Comparison of ENCODE assay signal across 20 cellular contexts in the genomic region with DNA sequence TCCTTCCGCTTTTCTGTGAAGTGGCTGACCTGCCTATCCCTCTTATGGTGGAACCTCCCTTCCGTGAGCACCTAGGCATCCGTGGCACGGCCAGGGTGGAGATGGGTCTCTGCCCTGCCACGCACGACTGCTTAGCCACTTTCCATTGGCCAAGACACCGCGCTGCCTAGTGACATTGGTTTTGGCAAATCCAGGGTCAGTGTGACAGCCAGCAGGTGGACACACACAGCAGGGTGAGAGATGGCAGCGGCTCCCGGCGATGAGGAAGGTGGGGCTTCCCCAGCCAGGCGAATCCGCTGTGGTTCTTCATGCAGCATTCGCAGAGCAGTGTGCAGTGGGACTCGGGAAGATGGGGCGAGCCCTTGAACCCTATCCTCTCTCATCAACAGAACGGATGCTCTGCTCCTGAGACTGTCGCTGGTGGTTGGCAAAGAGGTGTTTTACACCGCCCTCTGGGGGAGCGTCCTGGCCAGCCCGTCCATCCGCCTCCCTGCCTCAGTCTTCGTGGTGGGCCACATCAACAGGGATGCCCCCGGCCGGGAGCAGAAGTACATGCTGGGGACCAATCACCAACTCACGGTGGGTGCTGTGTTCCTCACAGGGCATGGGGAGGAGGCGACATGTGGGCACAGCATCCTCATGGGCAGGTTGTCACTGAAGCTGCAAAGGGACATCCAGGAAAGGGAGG.
"Had no signal": no experiment of that assay in that cellular context is flagged by ENCODE, and none has a peak within 500 bp of the region (broad histone marks: within the 10 kb centered on the region; RNA-seq: fewer than 3 reads in every experiment).

No MANE protein-coding gene starts in this region.

- FAIRE-seq: endometrium, islet of Langerhans had no signal

- H3K4me3 Mint-ChIP-seq: activated naive CD8-positive, alpha-beta T cell treated with anti-CD3 and anti-CD28 coated beads, Interleukin-2, amount 10 ng/mL, durations not matched to agents 7 days and 5 days; natural killer cell treated with Interleukin-12 subunit alpha and Interleukin-12 subunit beta and Interleukin-15 and Interleukin-18, amount 100 ng/mL, for 72 hours; stimulated activated naive B cell treated with anti-CD40 and anti-IgM and Interleukin-4, amounts not matched to agents 10 μg/mL and 1 μg/mL and 100 μg/mL, for 72 hours had no signal

- H3K27me3 ChIP-seq: body of pancreas, colonic mucosa, sigmoid colon had no signal

- H3K9me3 Mint-ChIP-seq: activated naive CD8-positive, alpha-beta T cell treated with anti-CD3 and anti-CD28 coated beads, Interleukin-2, amount 10 ng/mL, durations not matched to agents 7 days and 5 days; natural killer cell treated with Interleukin-12 subunit alpha and Interleukin-12 subunit beta and Interleukin-15 and Interleukin-18, amount 100 ng/mL, for 72 hours; stimulated activated naive B cell treated with anti-CD40 and anti-IgM and Interleukin-4, amounts not matched to agents 10 μg/mL and 1 μg/mL and 100 μg/mL, for 72 hours had no signal

- H3K27ac ChIP-seq: body of pancreas, colonic mucosa, lower lobe of right lung, sigmoid colon, thoracic aorta had no signal

- DNase-seq: activated CD4-positive, alpha-beta T cell treated with anti-CD3 and anti-CD28 coated beads for 1 hour; activated naive CD4-positive, alpha-beta T cell; activated naive CD8-positive, alpha-beta T cell treated with anti-CD3 and anti-CD28 coated beads, Interleukin-2, amount 10 ng/mL, durations not matched to agents 7 days and 5 days; amygdala; body of pancreas; colonic mucosa; erythroblast; foreskin melanocyte; glutamatergic neuron; hippocampal formation; left colon; lower lobe of right lung; nucleus accumbens; sigmoid colon; stimulated activated CD4-positive, alpha-beta T cell treated with anti-CD3 and anti-CD28 coated beads, Interleukin-4, amount 100 ng/mL, for 4 hours; stimulated activated naive B cell treated with anti-CD40 and anti-IgM and Interleukin-4, amounts not matched to agents 10 μg/mL and 1 μg/mL and 100 μg/mL, for 72 hours had no signal

- H3K27me3 Mint-ChIP-seq: activated naive CD8-positive, alpha-beta T cell treated with anti-CD3 and anti-CD28 coated beads, Interleukin-2, amount 10 ng/mL, durations not matched to agents 7 days and 5 days; natural killer cell treated with Interleukin-12 subunit alpha and Interleukin-12 subunit beta and Interleukin-15 and Interleukin-18, amount 100 ng/mL, for 72 hours; stimulated activated naive B cell treated with anti-CD40 and anti-IgM and Interleukin-4, amounts not matched to agents 10 μg/mL and 1 μg/mL and 100 μg/mL, for 72 hours had no signal

- H3K27ac Mint-ChIP-seq: activated naive CD8-positive, alpha-beta T cell treated with anti-CD3 and anti-CD28 coated beads, Interleukin-2, amount 10 ng/mL, durations not matched to agents 7 days and 5 days; natural killer cell treated with Interleukin-12 subunit alpha and Interleukin-12 subunit beta and Interleukin-15 and Interleukin-18, amount 100 ng/mL, for 72 hours had no signal

- H3K9me3 ChIP-seq: body of pancreas, colonic mucosa, lower lobe of right lung, sigmoid colon, thoracic aorta had no signal

- H3K4me3 ChIP-seq: body of pancreas, colonic mucosa, lower lobe of right lung, sigmoid colon, thoracic aorta had no signal

- H3K36me3 ChIP-seq: thoracic aorta had no signal

- H3K4me1 ChIP-seq: colonic mucosa, lower lobe of right lung had no signal

- H3K36me3 Mint-ChIP-seq: natural killer cell treated with Interleukin-12 subunit alpha and Interleukin-12 subunit beta and Interleukin-15 and Interleukin-18, amount 100 ng/mL, for 72 hours had no signal
